8 cellular contexts compared by ENCODE assay signal in genomic region chr17:35051183-35051578, GRCh38. TPM values are rescaled to one million over a fixed set of nuclear protein-coding genes. Genes with fewer than 3 reads are reported as not detected.
A peak's percentile ranks its signal among the peaks of the same experiment; 100 is the strongest.
DNase-seq lines count a peak whose midpoint lies in the region; ATAC-seq, FAIRE-seq and TF ChIP-seq lines count a peak whose summit lies in the region.

No MANE protein-coding gene starts in this region.

- peak; percentile 42 for DNase-seq in GM19239 (ENCODE audit: insufficient read length, low spot score)
- DNase-seq in KBM-7 = peak; percentile 76
- DNase-seq in adrenal gland = peak in 1 of 7 donors; percentile 7
- peak in 1 of 2 donors; percentile 28 for DNase-seq in memory B cell (ENCODE audit: low spot score in 2 of 2)
- DNase-seq in uterus = no peak
- DNase-seq in hepatic stellate cell (ENCODE audit: low spot score) = no peak
- DNase-seq in activated CD4-positive, CD25-positive, alpha-beta regulatory T cell treated with anti-CD3 and anti-CD28 coated beads, Interleukin-2, amount 50 U/mL, for 72 hours = no peak

- in situ Hi-C loops in KBM-7 (cut with MboI; ENCODE audit: low pct_unique_long_range_greater_than_20kb, low sequenced_read_pairs) = no loop called here

- peak; percentile 93 for FAIRE-seq in GM19239 (lab: Jason Lieb, UNC)

- H3K9ac ChIP-seq in BLaER1 = 0 out of 2 replicates have a peak overlapping the region, but pooled peaks have one; percentile 28

- TF ChIP-seq POLR2A in adrenal gland (IDR thresholded peaks at IDR 0.05) = no peak
- TF ChIP-seq POLR2A in uterus (IDR thresholded peaks at IDR 0.05) = no peak

- peak overlapping the region; percentile 97 for H3K27ac Mint-ChIP-seq in memory B cell

- TF ChIP-seq CTCF in adrenal gland (IDR thresholded peaks at IDR 0.05) (no peak), uterus (IDR thresholded peaks at IDR 0.05) (no peak)

- H3K9me3 ChIP-seq in BLaER1 = no peaks in the 10 kb centered on the region
- no peaks in the 10 kb centered on the region for H3K9me3 ChIP-seq in adrenal gland (replicated peaks in 1 of 3)
- H3K9me3 ChIP-seq in uterus = no peaks in the 10 kb centered on the region

- H3K4me3 ChIP-seq in BLaER1 (no peak overlapping the region), adrenal gland (no peak overlapping the region), uterus (no peak overlapping the region)

- H3K9me3 Mint-ChIP-seq in memory B cell = no peaks in the 10 kb centered on the region

- peaks cover 33% of the 10 kb centered on the region for H3K4me1 ChIP-seq in BLaER1
- H3K4me1 ChIP-seq in adrenal gland (replicated peaks in 1 of 2) = peaks cover 4 to 30% of the 10 kb centered on the region in 2 donors
- H3K4me1 ChIP-seq in uterus = no peaks in the 10 kb centered on the region

- peak overlapping the region; percentile 65 for H3K27ac ChIP-seq in BLaER1
- peak overlapping the region in 3 of 5 donors; percentile 16 to 83 (median 62) for H3K27ac ChIP-seq in adrenal gland
- H3K27ac ChIP-seq in uterus = peak overlapping the region in 1 of 2 donors; percentile 39

- peak overlapping the region; percentile 67 for H3K4me3 Mint-ChIP-seq in memory B cell

- peaks cover 42% of the 10 kb centered on the region for H3K4me1 Mint-ChIP-seq in memory B cell

- H3K36me3 Mint-ChIP-seq in memory B cell = peaks cover 2% of the 10 kb centered on the region

- H3K27me3 Mint-ChIP-seq in memory B cell = no peaks in the 10 kb centered on the region

- no peaks in the 10 kb centered on the region for H4K20me1 ChIP-seq in BLaER1

- H3K36me3 ChIP-seq in BLaER1 = no peaks in the 10 kb centered on the region
- no peaks in the 10 kb centered on the region for H3K36me3 ChIP-seq in adrenal gland (replicated peaks in 1 of 2)
- no peaks in the 10 kb centered on the region for H3K36me3 ChIP-seq in uterus

- H3K27me3 ChIP-seq in BLaER1 (no peaks in the 10 kb centered on the region), adrenal gland (no peaks in the 10 kb centered on the region), uterus (no peaks in the 10 kb centered on the region)

- peak overlapping the region; percentile 80 for H3K4me2 ChIP-seq in BLaER1

- peak; percentile 90 for ATAC-seq in memory B cell (ENCODE audit: low read depth)

- intact Hi-C loops in adrenal gland (cut with DNase I) (no loop called here), uterus (cut with DNase I; ENCODE audit: low total_unique reads) (no loop called here)

- 4 to 13% (median 8%) methylated on average over 2 of the region's 2 CpGs for WGBS in adrenal gland, 4 donors

RNA-seq across cellular contexts. Expression of gene RFFL, which starts 12.3 kb away (rescaled TPM):
- total RNA-seq in adrenal gland (10 to 100 TPM in 7 of 8 donors, 1 to 10 TPM in 1; 5.3 to 24.4 (median 21.2) TPM), uterus (10 to 100 TPM; 11.5 to 38.5 (median 14.6) TPM)
- 10 to 100 TPM in 1 of 3 donors, 1 to 10 TPM in 2; 2.5 to 14.0 (median 3.2) TPM for polyA plus RNA-seq in adrenal gland

Comparison
In these comparisons a context has a peak if more than half of its experiments do, and no peak if none do; other contexts are left out.
1. DNase-seq: peak in GM19239 (single experiment) and KBM-7 (single experiment); none in uterus (0 of 2), hepatic stellate cell (single experiment) and activated CD4-positive, CD25-positive, alpha-beta regulatory T cell treated with anti-CD3 and anti-CD28 coated beads, Interleukin-2, amount 50 U/mL, for 72 hours (single experiment).